Comparison of ENCODE assay signal across 20 cellular contexts in genomic region chr3:186382217-186382885, GRCh38. TPM values are rescaled to one million over a fixed set of nuclear protein-coding genes. Genes with fewer than 3 reads are reported as not detected.
DNase-seq lines count a peak whose midpoint lies in the region; ATAC-seq and TF ChIP-seq lines count a peak whose summit lies in the region.
"Had no signal": no experiment of that assay in that cellular context is flagged by ENCODE, and none has a peak within 500 bp of the region (broad histone marks: within the 10 kb centered on the region; RNA-seq: fewer than 3 reads in every experiment).

No MANE protein-coding gene starts in this region.

- H3K27ac Mint-ChIP-seq in osteocyte (ENCODE audit: unreplicated experiment), result no peak overlapping the region
- H3K27ac Mint-ChIP-seq: activated CD4-positive, alpha-beta T cell treated with anti-CD3 and anti-CD28 coated beads, Interleukin-2, amount 10 ng/mL, durations not matched to agents 24 days and 14 days; activated naive CD8-positive, alpha-beta T cell treated with anti-CD3 and anti-CD28 coated beads for 36 hours; naive thymus-derived CD8-positive, alpha-beta T cell had no signal

- H3K4me3 Mint-ChIP-seq in osteocyte (ENCODE audit: unreplicated experiment), result no peak overlapping the region
- H3K4me3 Mint-ChIP-seq: activated CD4-positive, alpha-beta T cell treated with anti-CD3 and anti-CD28 coated beads, Interleukin-2, amount 10 ng/mL, durations not matched to agents 24 days and 14 days; activated naive CD8-positive, alpha-beta T cell treated with anti-CD3 and anti-CD28 coated beads for 36 hours; naive thymus-derived CD8-positive, alpha-beta T cell had no signal

- H3K4me1 Mint-ChIP-seq in osteocyte (ENCODE audit: unreplicated experiment), result no peaks in the 10 kb centered on the region
- H3K4me1 Mint-ChIP-seq: naive thymus-derived CD8-positive, alpha-beta T cell had no signal

- peaks cover 20% of the 10 kb centered on the region for H3K27me3 Mint-ChIP-seq in osteocyte (ENCODE audit: unreplicated experiment)

- H3K79me2 ChIP-seq in mesendoderm (ENCODE audit: control insufficient read depth, insufficient read depth, low read length), result no peaks in the 10 kb centered on the region

- H3K36me3 Mint-ChIP-seq in osteocyte (ENCODE audit: unreplicated experiment), result no peaks in the 10 kb centered on the region

- no peaks in the 10 kb centered on the region for H3K27me3 ChIP-seq in mesendoderm (ENCODE audit: insufficient read depth, low read length, poor library complexity)
- H3K27me3 ChIP-seq: brain microvascular endothelial cell, SJCRH30, suprapubic skin had no signal

- H3K4me3 ChIP-seq in mesendoderm (ENCODE audit: low read length), result no peak overlapping the region
- H3K4me3 ChIP-seq: GM23248, SJCRH30, suprapubic skin had no signal

- H3K23ac ChIP-seq in mesendoderm (ENCODE audit: low read length), result no peak overlapping the region

- no CpG with 5 or more reads among the region's 6 CpGs for WGBS in mesendoderm (ENCODE audit: extremely low coverage, insufficient coverage, low lambda C conversion rate)

- H2AK5ac ChIP-seq in mesendoderm (ENCODE audit: low read length), result no peak overlapping the region

- no peak overlapping the region for H2BK15ac ChIP-seq in mesendoderm (replicated peaks; ENCODE audit: low read depth)

- no peak for TF ChIP-seq CTCF in osteocyte (IDR thresholded peaks at IDR 0.05)

- H3K56ac ChIP-seq in mesendoderm (ENCODE audit: low read length), result no peak overlapping the region

- peaks cover 10% of the 10 kb centered on the region for H3K4me1 ChIP-seq in mesendoderm (ENCODE audit: control insufficient read depth, low read depth, low read length)
- H3K4me1 ChIP-seq: SJCRH30, suprapubic skin had no signal

- no peak overlapping the region for H3K9ac ChIP-seq in mesendoderm (ENCODE audit: low read length)
- H3K9ac ChIP-seq: GM23248 had no signal

- peak; percentile 39 for ATAC-seq in GM19468 (IDR thresholded peaks at IDR 0.05; ENCODE audit: extremely low read depth, unreplicated experiment)
- ATAC-seq: naive thymus-derived CD8-positive, alpha-beta T cell had no signal

- no peak overlapping the region for H2BK5ac ChIP-seq in mesendoderm (ENCODE audit: low read length)

- no peak overlapping the region for H4K5ac ChIP-seq in mesendoderm (ENCODE audit: low read length)

- no peaks in the 10 kb centered on the region for H3K79me1 ChIP-seq in mesendoderm (ENCODE audit: low read length)

- no peak overlapping the region for H3K4ac ChIP-seq in mesendoderm (ENCODE audit: low read depth, low read length)

- no peaks in the 10 kb centered on the region for H3K36me3 ChIP-seq in mesendoderm (ENCODE audit: control insufficient read depth, insufficient read depth, low read length)
- H3K36me3 ChIP-seq: brain microvascular endothelial cell, SJCRH30, suprapubic skin had no signal

- peaks cover 6% of the 10 kb centered on the region for H3K9me3 Mint-ChIP-seq in osteocyte (ENCODE audit: unreplicated experiment)

- H4K8ac ChIP-seq in mesendoderm (ENCODE audit: low read depth, low read length), result no peak overlapping the region

- H3K18ac ChIP-seq in mesendoderm (ENCODE audit: low read length), result no peak overlapping the region

- peak; percentile 1 for DNase-seq in COLO668 (lab: John Stamatoyannopoulos, UW; ENCODE audit: unreplicated experiment)
- peak; percentile 64 for DNase-seq in RPMI8226
- DNase-seq in mesendoderm, result peak; percentile 63
- no peak for DNase-seq in D341Med (ENCODE audit: low spot score)
- DNase-seq in osteocyte (ENCODE audit: extremely low spot score, unreplicated experiment), result no peak
- no peak for DNase-seq in cerebellum (ENCODE audit: low spot score)
- DNase-seq in activated gamma-delta T cell (lab: John Stamatoyannopoulos, UW), result no peak
- DNase-seq: activated CD4-positive, alpha-beta T cell treated with anti-CD3 and anti-CD28 coated beads, Interleukin-2, amount 10 ng/mL, durations not matched to agents 24 days and 14 days; activated naive CD8-positive, alpha-beta T cell treated with anti-CD3 and anti-CD28 coated beads for 36 hours; activated T-cell treated with anti-CD3 and anti-CD28 coated beads for 4 hours; brain microvascular endothelial cell; effector CD4-positive, alpha-beta T cell; GM23248; hippocampal formation; naive thymus-derived CD8-positive, alpha-beta T cell; NCI-H2171 treated with DMSO at 0.1 percent for 48 hours; SJCRH30; stimulated activated CD4-positive, alpha-beta T cell treated with anti-CD3 and anti-CD28 coated beads, Interleukin-2, amount 100 ng/mL, for 24 hours had no signal

- no peak overlapping the region for H2BK120ac ChIP-seq in mesendoderm (ENCODE audit: low read depth, low read length)

- H3K27ac ChIP-seq in mesendoderm (ENCODE audit: low read depth, low read length), result no peak overlapping the region
- H3K27ac ChIP-seq: brain microvascular endothelial cell, GM23248, SJCRH30 had no signal

- H3K4me2 ChIP-seq in mesendoderm (ENCODE audit: low read length), result no peak overlapping the region

RNA-seq across cellular contexts. Expression of gene DGKG, which starts 20.3 kb away (rescaled TPM):
- 0.29 TPM for polyA plus RNA-seq in mesendoderm (2013, experiment 1 of 2)
- 0.63 TPM for polyA plus RNA-seq in mesendoderm (2013, experiment 2 of 2)
- total RNA-seq in osteocyte, result 0.18 TPM in 1 of 2 replicates, not detected in the other
- 14.9 TPM for total RNA-seq in cerebellum
- total RNA-seq: GM23248 had no signal
- polyA plus RNA-seq: GM23248; naive thymus-derived CD8-positive, alpha-beta T cell had no signal

Comparison
In these comparisons a context has a peak if more than half of its experiments do, and no peak if none do; other contexts are left out.
1. DNase-seq: peak in COLO668 (single experiment), RPMI8226 (single experiment) and mesendoderm (single experiment); none in D341Med (single experiment), osteocyte (single experiment), cerebellum (single experiment) and activated gamma-delta T cell (single experiment).
2. RNA of gene DGKG, which starts 20.3 kb away (total RNA-seq): 14.9 TPM in cerebellum (single experiment); 0.18 TPM in osteocyte; every median in the first group is over 10 times any median in the second.